Comparison of ENCODE assay signal across 1 cellular context in the genomic region with DNA sequence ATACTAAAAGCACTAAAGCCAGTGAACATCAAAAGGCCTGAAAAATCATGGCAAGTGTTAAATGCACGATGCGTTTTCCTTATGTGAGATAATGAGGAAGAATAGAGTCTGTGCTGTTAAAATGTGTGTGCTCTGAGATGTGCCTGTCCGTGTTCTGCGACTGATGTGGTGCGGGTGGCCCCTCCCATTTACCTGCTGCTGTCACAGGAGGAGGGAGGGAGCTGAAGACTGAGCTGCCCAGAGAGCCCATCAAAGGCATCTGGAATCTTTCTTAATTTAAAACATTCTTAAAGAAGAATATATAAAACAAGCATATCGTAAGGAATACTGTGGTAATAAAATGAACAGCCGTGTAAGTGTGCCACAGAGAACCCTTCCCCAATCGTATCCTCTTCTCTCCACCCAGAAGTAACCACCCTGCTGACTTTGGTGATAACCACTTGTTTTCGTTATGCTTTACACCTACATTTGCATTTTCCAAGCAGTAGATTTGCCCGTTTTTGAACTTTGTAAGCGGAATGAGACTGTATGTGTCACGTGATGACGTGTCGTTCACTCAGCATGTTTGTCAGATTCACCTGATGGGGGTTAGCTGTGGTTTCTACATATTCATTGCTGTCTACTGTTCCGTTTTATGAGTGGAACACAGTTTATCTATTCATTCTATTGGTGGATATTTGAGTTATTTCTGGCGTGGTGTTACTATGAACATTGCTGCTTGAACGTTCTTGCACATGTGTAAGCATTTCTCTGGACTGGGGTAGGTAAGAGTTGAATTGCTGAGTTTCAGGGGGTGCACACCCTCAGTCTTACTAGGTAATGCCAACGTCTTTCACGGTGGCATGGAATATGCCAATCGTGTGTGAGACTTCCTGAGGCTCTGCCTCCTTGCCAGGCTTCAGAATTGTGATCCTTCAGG.
TF ChIP-seq lines count a peak whose summit lies in the region.

No MANE protein-coding gene starts in this region.

TF ChIP-seq in K562, 482 proteins besides CTCF, POLR2A, EP300 and RAD21 (continued from another document):
- TF ChIP-seq, protein P1, sequence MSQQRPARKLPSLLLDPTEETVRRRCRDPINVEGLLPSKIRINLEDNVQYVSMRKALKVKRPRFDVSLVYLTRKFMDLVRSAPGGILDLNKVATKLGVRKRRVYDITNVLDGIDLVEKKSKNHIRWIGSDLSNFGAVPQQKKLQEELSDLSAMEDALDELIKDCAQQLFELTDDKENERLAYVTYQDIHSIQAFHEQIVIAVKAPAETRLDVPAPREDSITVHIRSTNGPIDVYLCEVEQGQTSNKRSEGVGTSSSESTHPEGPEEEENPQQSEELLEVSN (IDR thresholded peaks at IDR 0.05; ENCODE audit: borderline replicate concordance in 1 of 2, extremely low read depth in 1 of 2, insufficient read depth in 1 of 2, insufficient read length in 1 of 2, low read depth in 1 of 2, low read length in 1 of 2, poor library complexity in 1 of 2, severe bottlenecking in 1 of 2): no peak
- TF ChIP-seq GABPB1 (CRISPR knock-in tag; IDR thresholded peaks at IDR 0.05) (peak; percentile 38; the same call in 1 of the 2 replicates), FIP1L1 (IDR thresholded peaks at IDR 0.05; ENCODE audit: low read depth, low read length, poor library complexity, severe bottlenecking) (no peak), TFAP4 (CRISPR knock-in tag; IDR thresholded peaks at IDR 0.05; ENCODE audit: borderline replicate concordance) (no peak; the same call in 1 of the 2 replicates), TCF3 (CRISPR knock-in tag; IDR thresholded peaks at IDR 0.05) (peak; percentile 36), ETS1 (conservative IDR thresholded peaks at IDR 0.05; ENCODE audit: control insufficient read depth, low read depth, low read length) (no peak), HOMEZ (CRISPR knock-in tag; IDR thresholded peaks at IDR 0.05) (no peak), CXXC5 (CRISPR knock-in tag; IDR thresholded peaks at IDR 0.05) (peak; percentile 72), PHF21A (IDR thresholded peaks at IDR 0.05; ENCODE audit: borderline replicate concordance, low read depth) (no peak), ZNF280A (IDR thresholded peaks at IDR 0.05; ENCODE audit: low read depth, partially characterized antibody) (no peak), RBM34 (IDR thresholded peaks at IDR 0.05; ENCODE audit: borderline replicate concordance, insufficient read depth, low read length) (no peak), ERF (CRISPR knock-in tag; IDR thresholded peaks at IDR 0.05) (no peak), ZNF76 (CRISPR knock-in tag; IDR thresholded peaks at IDR 0.05; ENCODE audit: borderline replicate concordance) (no peak), MAFG (tag; conservative IDR thresholded peaks at IDR 0.05) (peak; percentile 57; the same call in 1 of the 2 replicates), TCF7 (IDR thresholded peaks at IDR 0.05; ENCODE audit: borderline replicate concordance) (no peak), XRCC4 (IDR thresholded peaks at IDR 0.05; ENCODE audit: extremely low read depth, insufficient read depth, insufficient read length) (no peak)
- TF ChIP-seq, protein P2, sequence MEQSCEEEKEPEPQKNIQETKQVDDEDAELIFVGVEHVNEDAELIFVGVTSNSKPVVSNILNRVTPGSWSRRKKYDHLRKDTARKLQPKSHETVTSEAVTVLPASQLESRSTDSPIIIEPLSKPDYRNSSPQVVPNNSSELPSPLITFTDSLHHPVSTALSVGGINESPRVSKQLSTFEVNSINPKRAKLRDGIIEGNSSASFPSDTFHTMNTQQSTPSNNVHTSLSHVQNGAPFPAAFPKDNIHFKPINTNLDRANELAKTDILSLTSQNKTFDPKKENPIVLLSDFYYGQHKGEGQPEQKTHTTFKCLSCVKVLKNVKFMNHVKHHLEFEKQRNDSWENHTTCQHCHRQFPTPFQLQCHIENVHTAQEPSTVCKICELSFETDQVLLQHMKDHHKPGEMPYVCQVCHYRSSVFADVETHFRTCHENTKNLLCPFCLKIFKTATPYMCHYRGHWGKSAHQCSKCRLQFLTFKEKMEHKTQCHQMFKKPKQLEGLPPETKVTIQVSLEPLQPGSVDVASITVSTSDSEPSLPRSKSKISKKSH (CRISPR knock-in tag; IDR thresholded peaks at IDR 0.05): no peak
- TF ChIP-seq, protein P3, sequence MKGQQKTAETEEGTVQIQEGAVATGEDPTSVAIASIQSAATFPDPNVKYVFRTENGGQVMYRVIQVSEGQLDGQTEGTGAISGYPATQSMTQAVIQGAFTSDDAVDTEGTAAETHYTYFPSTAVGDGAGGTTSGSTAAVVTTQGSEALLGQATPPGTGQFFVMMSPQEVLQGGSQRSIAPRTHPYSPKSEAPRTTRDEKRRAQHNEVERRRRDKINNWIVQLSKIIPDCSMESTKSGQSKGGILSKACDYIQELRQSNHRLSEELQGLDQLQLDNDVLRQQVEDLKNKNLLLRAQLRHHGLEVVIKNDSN (CRISPR knock-in tag; IDR thresholded peaks at IDR 0.05): peak; percentile 94
- TF ChIP-seq, protein P4, sequence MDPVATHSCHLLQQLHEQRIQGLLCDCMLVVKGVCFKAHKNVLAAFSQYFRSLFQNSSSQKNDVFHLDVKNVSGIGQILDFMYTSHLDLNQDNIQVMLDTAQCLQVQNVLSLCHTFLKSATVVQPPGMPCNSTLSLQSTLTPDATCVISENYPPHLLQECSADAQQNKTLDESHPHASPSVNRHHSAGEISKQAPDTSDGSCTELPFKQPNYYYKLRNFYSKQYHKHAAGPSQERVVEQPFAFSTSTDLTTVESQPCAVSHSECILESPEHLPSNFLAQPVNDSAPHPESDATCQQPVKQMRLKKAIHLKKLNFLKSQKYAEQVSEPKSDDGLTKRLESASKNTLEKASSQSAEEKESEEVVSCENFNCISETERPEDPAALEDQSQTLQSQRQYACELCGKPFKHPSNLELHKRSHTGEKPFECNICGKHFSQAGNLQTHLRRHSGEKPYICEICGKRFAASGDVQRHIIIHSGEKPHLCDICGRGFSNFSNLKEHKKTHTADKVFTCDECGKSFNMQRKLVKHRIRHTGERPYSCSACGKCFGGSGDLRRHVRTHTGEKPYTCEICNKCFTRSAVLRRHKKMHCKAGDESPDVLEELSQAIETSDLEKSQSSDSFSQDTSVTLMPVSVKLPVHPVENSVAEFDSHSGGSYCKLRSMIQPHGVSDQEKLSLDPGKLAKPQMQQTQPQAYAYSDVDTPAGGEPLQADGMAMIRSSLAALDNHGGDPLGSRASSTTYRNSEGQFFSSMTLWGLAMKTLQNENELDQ (CRISPR knock-in tag; IDR thresholded peaks at IDR 0.05; ENCODE audit: borderline replicate concordance): no peak; the same call in 1 of the 2 replicates
